ENCODE assay signal across 8 cellular contexts in the genomic region with DNA sequence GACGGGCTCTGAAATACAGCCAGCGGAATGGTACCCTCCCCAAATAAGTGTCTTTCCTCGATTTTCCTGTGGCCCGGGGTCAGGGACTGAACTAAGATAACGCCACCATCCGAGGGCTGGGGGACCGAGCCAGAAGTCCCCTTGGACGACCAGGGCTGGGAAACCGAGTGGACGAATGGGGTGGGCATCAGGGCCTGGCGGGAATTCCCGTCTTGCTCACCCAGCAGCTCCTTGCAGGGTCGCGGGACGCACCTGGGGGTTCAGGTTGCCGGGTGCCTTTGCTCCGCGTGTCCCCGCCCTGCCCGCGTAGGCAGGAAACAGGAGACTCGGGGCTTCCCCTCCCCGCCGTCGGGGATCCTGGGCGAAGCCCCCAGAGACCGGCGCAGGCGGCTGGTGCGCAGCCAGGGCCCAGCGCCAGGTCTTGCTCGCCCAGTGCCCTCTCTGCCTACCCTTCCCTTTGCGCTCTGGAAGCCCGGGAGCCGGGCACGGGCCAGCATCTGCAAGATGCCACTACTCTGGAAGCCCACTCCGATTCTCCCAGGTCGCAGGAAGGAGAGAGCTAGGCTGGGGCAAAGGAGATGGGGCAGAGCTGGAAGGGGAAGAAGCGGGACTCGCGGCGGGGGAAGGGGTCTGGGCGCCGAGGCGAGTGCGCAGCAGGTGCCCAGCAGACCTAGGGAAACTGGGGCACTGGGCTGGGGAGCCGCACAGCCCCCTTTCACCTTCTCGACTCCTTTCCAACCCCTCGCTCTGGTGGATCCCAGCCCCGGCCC. TPM values are rescaled to one million over a fixed set of nuclear protein-coding genes. Genes with fewer than 3 reads are reported as not detected.
DNase-seq lines count a peak whose midpoint lies in the region; ATAC-seq and TF ChIP-seq lines count a peak whose summit lies in the region.
"Had no signal": no experiment of that assay in that cellular context is flagged by ENCODE, and none has a peak within 500 bp of the region (broad histone marks: within the 10 kb centered on the region; RNA-seq: fewer than 3 reads in every experiment).

No MANE protein-coding gene starts in this region.

- intact Hi-C loops in dorsolateral prefrontal cortex (cut with DNase I), result loop anchor here (5.0 to 10.0 kb wide), 3 partner anchors 113 to 206 kb away; partner anchors contain the start of gene NHERF1 (in 1 of the 2)

- no peak for TF ChIP-seq CTCF in dorsolateral prefrontal cortex (IDR thresholded peaks at IDR 0.05 in 54 of 56, conservative IDR thresholded peaks at IDR 0.05 in 2 of 56; ENCODE audit: low read depth in 1 of 56, partially characterized antibody in 56 of 56)

- H2AFZ ChIP-seq in trophoblast cell (ENCODE audit: insufficient read depth, low read length, poor library complexity), result no peak overlapping the region

- no peaks in the 10 kb centered on the region for H3K79me1 ChIP-seq in trophoblast cell (ENCODE audit: low read length)

- H3K4me3 ChIP-seq in dorsolateral prefrontal cortex, result peak overlapping the region in 57 of 59 donors; percentile 10 to 66 (median 46)
- no peak overlapping the region for H3K4me3 ChIP-seq in trophoblast cell (ENCODE audit: low read depth, low read length)

- no peak overlapping the region for H2BK5ac ChIP-seq in trophoblast cell (ENCODE audit: low read depth, low read length, poor library complexity)

- H2BK12ac ChIP-seq in trophoblast cell (ENCODE audit: low read length), result no peak overlapping the region

- peaks cover 9% of the 10 kb centered on the region; the same call in 1 of the 2 replicates for H3K4me1 ChIP-seq in ES-I3 (ENCODE audit: insufficient read depth, low read length)
- H3K4me1 ChIP-seq in trophoblast cell (ENCODE audit: control insufficient read depth in 1 of 2, insufficient read depth in 2 of 2, low read length in 2 of 2), result peaks cover 2 to 5% of the 10 kb centered on the region in 2 experiments

- ATAC-seq in HG02798 (IDR thresholded peaks at IDR 0.05; ENCODE audit: poor library complexity, unreplicated experiment), result no peak

- peak overlapping the region; percentile 20 for H3K4me2 ChIP-seq in trophoblast cell (ENCODE audit: low read length)

- no peak overlapping the region for H4K12ac ChIP-seq in trophoblast cell (ENCODE audit: low read depth, low read length)

- no peak overlapping the region for H3K4ac ChIP-seq in trophoblast cell (ENCODE audit: low read depth, low read length)

- H3K27ac ChIP-seq in dorsolateral prefrontal cortex (peak overlapping the region in 45 of 59 donors; percentile 6 to 91 (median 63)), trophoblast cell (ENCODE audit: low read depth, low read length) (no peak overlapping the region)

- H3K27me3 ChIP-seq in dorsolateral prefrontal cortex (peaks cover 0 to 50% (median 27%) of the 10 kb centered on the region in 45 donors), trophoblast cell (ENCODE audit: insufficient read depth, low read length) (peaks cover 40% of the 10 kb centered on the region)

- H3K9me3 ChIP-seq in ES-I3 (ENCODE audit: control insufficient read depth, insufficient read depth, low read length) (no peaks in the 10 kb centered on the region), trophoblast cell (ENCODE audit: insufficient read depth, low read depth, low read length) (peaks cover 6% of the 10 kb centered on the region)

- H3K23ac ChIP-seq in trophoblast cell (ENCODE audit: low read length), result no peak overlapping the region

- H3K9ac ChIP-seq in ES-I3 (ENCODE audit: low read depth, low read length) (peak overlapping the region; percentile 33; the same call in 1 of the 2 replicates), trophoblast cell (ENCODE audit: low read length) (no peak overlapping the region)

- H2BK120ac ChIP-seq in trophoblast cell (ENCODE audit: insufficient read depth, low read length, poor library complexity), result no peak overlapping the region

- no CpG with 5 or more reads among the region's 50 CpGs for WGBS in trophoblast cell (ENCODE audit: extremely low coverage, insufficient coverage, insufficient read length)

- no peak overlapping the region for H3K14ac ChIP-seq in trophoblast cell (ENCODE audit: low read length)

- no peak overlapping the region for H2AK5ac ChIP-seq in trophoblast cell (ENCODE audit: low read length)

- H3K18ac ChIP-seq in trophoblast cell (ENCODE audit: low read length), result no peak overlapping the region

- H3K36me3 ChIP-seq in ES-I3 (ENCODE audit: insufficient read depth, low read length), result peaks cover 3% of the 10 kb centered on the region; the same call in 1 of the 2 replicates
- H3K36me3 ChIP-seq in trophoblast cell (ENCODE audit: control insufficient read depth in 1 of 2, insufficient read depth in 2 of 2, low read length in 2 of 2), result peaks cover 3 to 5% of the 10 kb centered on the region in 2 experiments

- DNase-seq in NCI-H1105 treated with DMSO at 0.1 percent for 48 hours (lab: John Stamatoyannopoulos, UW) (peak; percentile 26), dorsolateral prefrontal cortex (no peak), trophoblast cell (no peak), NOMO-1 (lab: John Stamatoyannopoulos, UW; ENCODE audit: unreplicated experiment in 2 of 2) (no peak), SW480 (ENCODE audit: low spot score) (no peak)
- DNase-seq: cortex of kidney had no signal

- H3K79me2 ChIP-seq in trophoblast cell (ENCODE audit: control insufficient read depth, insufficient read depth, low read length, poor library complexity), result no peaks in the 10 kb centered on the region

- H4K8ac ChIP-seq in trophoblast cell (ENCODE audit: low read depth, low read length), result no peak overlapping the region

- H4K91ac ChIP-seq in trophoblast cell (ENCODE audit: low read depth, low read length), result no peak overlapping the region

RNA-seq across cellular contexts. Expression of gene GRIN2C, which starts 0.7 kb away (rescaled TPM):
- 10 to 100 TPM; 10.3 to 74.2 (median 26.7) TPM for total RNA-seq in dorsolateral prefrontal cortex
- polyA plus RNA-seq in trophoblast cell (2013), result 0.10 and 0.15 TPM in 2 replicates

RNA-seq across cellular contexts. Expression of gene FDXR, which starts 12.4 kb away (rescaled TPM):
- 10 to 100 TPM in 57 of 120 experiments, 1 to 10 TPM in 63; 4.2 to 20.9 (median 9.9) TPM for total RNA-seq in dorsolateral prefrontal cortex
- polyA plus RNA-seq in trophoblast cell (2013), result 12.9 and 13.4 TPM in 2 replicates

RNA-seq across cellular contexts. Expression of gene FADS6, which starts 33.0 kb away (rescaled TPM):
- 10 to 100 TPM in 115 of 120 experiments, 1 to 10 TPM in 5; 4.6 to 28.7 (median 17.6) TPM for total RNA-seq in dorsolateral prefrontal cortex
- polyA plus RNA-seq in trophoblast cell (2013), result 0.22 and 0.35 TPM in 2 replicates
